ENCODE assay signal across 1 cellular context in the genomic region with DNA sequence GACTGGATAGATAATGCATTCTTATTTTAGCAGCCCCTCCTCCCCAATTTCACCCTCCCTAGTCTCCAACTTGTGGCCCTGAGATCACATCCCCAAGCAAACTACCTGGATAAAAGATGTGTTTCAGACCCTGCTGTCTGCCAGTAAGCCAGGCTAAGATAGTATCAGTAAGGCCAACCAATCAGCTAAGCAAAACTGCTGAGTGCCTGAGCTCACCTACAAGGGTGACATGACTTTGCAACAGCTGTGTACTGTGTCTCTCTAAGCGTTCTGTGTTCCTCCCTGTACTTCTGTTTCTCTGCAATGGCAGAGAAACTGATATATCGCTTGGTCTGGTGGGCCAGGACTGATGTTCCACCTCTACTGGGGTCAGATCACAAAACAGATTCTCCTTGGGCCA.
A peak's percentile ranks its signal among the peaks of the same experiment; 100 is the strongest.
TF ChIP-seq lines count a peak whose summit lies in the region.

No MANE protein-coding gene starts in this region.

TF ChIP-seq in K562, 482 proteins besides CTCF, POLR2A, EP300 and RAD21 (continued from another document):
- TF ChIP-seq NFE2 (IDR thresholded peaks at IDR 0.05; ENCODE audit: low read depth) = peak; percentile 41
- TF ChIP-seq, protein P1, sequence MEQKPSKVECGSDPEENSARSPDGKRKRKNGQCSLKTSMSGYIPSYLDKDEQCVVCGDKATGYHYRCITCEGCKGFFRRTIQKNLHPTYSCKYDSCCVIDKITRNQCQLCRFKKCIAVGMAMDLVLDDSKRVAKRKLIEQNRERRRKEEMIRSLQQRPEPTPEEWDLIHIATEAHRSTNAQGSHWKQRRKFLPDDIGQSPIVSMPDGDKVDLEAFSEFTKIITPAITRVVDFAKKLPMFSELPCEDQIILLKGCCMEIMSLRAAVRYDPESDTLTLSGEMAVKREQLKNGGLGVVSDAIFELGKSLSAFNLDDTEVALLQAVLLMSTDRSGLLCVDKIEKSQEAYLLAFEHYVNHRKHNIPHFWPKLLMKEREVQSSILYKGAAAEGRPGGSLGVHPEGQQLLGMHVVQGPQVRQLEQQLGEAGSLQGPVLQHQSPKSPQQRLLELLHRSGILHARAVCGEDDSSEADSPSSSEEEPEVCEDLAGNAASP (IDR thresholded peaks at IDR 0.05) = no peak
